ENCODE assay signal across 8 cellular contexts in genomic region chr19:52922841-52923781, GRCh38. TPM values are rescaled to one million over a fixed set of nuclear protein-coding genes. Genes with fewer than 3 reads are reported as not detected.
DNase-seq lines count a peak whose midpoint lies in the region; ATAC-seq and TF ChIP-seq lines count a peak whose summit lies in the region.

ZNF888 (minus strand) TSS chr19:52923428; CDS start chr19:52917873, 5,555 bp downstream.

- H3K4me3 ChIP-seq in HFF-Myc (replicated peaks; ENCODE audit: low read depth, low read length) (peak within 1 kb of the TSS; percentile 45), aorta (ENCODE audit: low read length in 2 of 2) (peak within 1 kb of the TSS; percentile 58 to 67)

- no peaks in the 10 kb centered on the region for H3K9me3 ChIP-seq in aorta (ENCODE audit: control insufficient read depth, low read length)

- 1% methylated on average over 53 to 55 of the region's 55 CpGs for WGBS in aorta, 2 donors

- no peaks in the 10 kb centered on the region for H3K36me3 ChIP-seq in aorta (ENCODE audit: control insufficient read depth in 1 of 2, insufficient read depth in 2 of 2, low read length in 1 of 2)

- intact Hi-C loops in aorta (cut with DNase I): loop anchor here in 1 of 2 donors (2.0 kb wide), 1 partner anchor 26 kb away; the partner anchor contains the start of gene ZNF320

- H3K27me3 ChIP-seq in aorta (ENCODE audit: control insufficient read depth in 1 of 2, insufficient read depth in 2 of 2, low read length in 1 of 2): no peaks in the 10 kb centered on the region

- no peaks in the 10 kb centered on the region for H3K4me1 ChIP-seq in aorta (ENCODE audit: control insufficient read depth in 1 of 2, insufficient read depth in 2 of 2, low read length in 2 of 2)

- H3K27ac ChIP-seq in aorta (ENCODE audit: low read depth in 1 of 2, low read length in 2 of 2): peak within 1 kb of the TSS; percentile 45 to 92

- ATAC-seq in aorta (ENCODE audit: low FRiP score): peak; percentile 99

- DNase-seq in GM03348 (ENCODE audit: low spot score): peak; percentile 93
- no peak for DNase-seq in HFF-Myc (ENCODE audit: extremely low read depth, low read depth)
- DNase-seq in NCI-H1092 (lab: John Stamatoyannopoulos, UW): peak; percentile 31
- DNase-seq in T-helper 9 cell: peak; percentile 89
- DNase-seq in astrocyte of the hippocampus (ENCODE audit: low read depth, low spot score): peak; percentile 90
- DNase-seq in hepatic stellate cell (ENCODE audit: low spot score): peak; percentile 79
- peak; percentile 82 for DNase-seq in retina
- DNase-seq in aorta: peak; percentile 90 to 96

- no peak for TF ChIP-seq CTCF in HFF-Myc (IDR thresholded peaks at IDR 0.05; ENCODE audit: low read depth, low read length, missing control alignments)

RNA-seq across cellular contexts. Expression of gene ZNF888, which starts in this region (rescaled TPM):
- total RNA-seq in aorta: 1 to 10 TPM; 4.2 to 5.0 TPM
- polyA plus RNA-seq in aorta: 1 to 10 TPM; 1.1 to 1.5 TPM
